ENCODE assay signal across 1 cellular context in genomic region chr1:23977187-23977853, GRCh38.
TF ChIP-seq lines count a peak whose summit lies in the region.

No MANE protein-coding gene starts in this region.

TF ChIP-seq in HepG2, 621 proteins besides CTCF, POLR2A, EP300 and RAD21:
- TF ChIP-seq LCORL (IDR thresholded peaks at IDR 0.05) (no peak), LCORL (CRISPR knock-in tag; IDR thresholded peaks at IDR 0.05) (0 out of 2 replicates have a peak, but pooled peaks have one; percentile 26), ZBED4 (CRISPR knock-in tag; IDR thresholded peaks at IDR 0.05; ENCODE audit: borderline replicate concordance) (0 out of 2 replicates have a peak, but pooled peaks have one; percentile 9), FUBP1 (CRISPR knock-in tag; IDR thresholded peaks at IDR 0.05; ENCODE audit: borderline replicate concordance) (no peak), ZNF343 (CRISPR knock-in tag; IDR thresholded peaks at IDR 0.05) (no peak), AHDC1 (CRISPR knock-in tag; IDR thresholded peaks at IDR 0.05; ENCODE audit: borderline replicate concordance) (0 out of 2 replicates have a peak, but pooled peaks have one; percentile 4), RBM22 (optimal IDR thresholded peaks at IDR 0.05; ENCODE audit: low read length) (peak; percentile 44), GABPA (IDR thresholded peaks at IDR 0.05; ENCODE audit: low read depth, low read length) (no peak), GABPA (CRISPR knock-in tag; IDR thresholded peaks at IDR 0.05; ENCODE audit: low read depth) (0 out of 2 replicates have a peak, but pooled peaks have one; percentile 6), ETV5 (CRISPR knock-in tag; IDR thresholded peaks at IDR 0.05; ENCODE audit: borderline replicate concordance) (peak; percentile 51; the same call in 1 of the 2 replicates)
